ENCODE assay signal across 7 cellular contexts in the genomic region with DNA sequence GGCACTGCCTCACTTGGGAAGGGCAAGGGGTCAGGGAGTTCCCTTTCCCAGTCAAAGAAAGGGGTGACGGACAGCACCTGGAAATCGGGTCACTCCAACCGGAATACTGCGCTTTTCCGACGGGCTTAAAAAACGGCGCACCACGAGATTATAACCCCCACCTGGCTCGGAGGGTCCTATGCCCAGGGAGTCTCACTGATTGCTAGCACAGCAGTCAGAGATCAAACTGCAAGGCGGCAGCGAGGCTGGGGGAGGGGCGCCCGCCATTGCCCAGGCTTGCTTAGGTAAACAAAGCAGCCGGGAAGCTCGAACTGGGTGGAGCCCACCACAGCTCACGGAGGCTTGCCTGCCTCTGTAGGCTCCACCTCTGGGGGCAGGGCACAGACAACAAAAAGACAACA.
A peak's percentile ranks its signal among the peaks of the same experiment; 100 is the strongest.
DNase-seq lines count a peak whose midpoint lies in the region; ATAC-seq and TF ChIP-seq lines count a peak whose summit lies in the region.
"Not testable (repeated sequence)": the region's sequence is repeated elsewhere in the genome, so short reads cannot be mapped to it uniquely, and the experiment has no call there.

No MANE protein-coding gene starts in this region.

- H4K8ac ChIP-seq in mesendoderm (ENCODE audit: low read depth, low read length): not testable (repeated sequence)

- H3K79me1 ChIP-seq in mesendoderm (ENCODE audit: low read length): not testable (repeated sequence)

- not testable (repeated sequence) for H3K56ac ChIP-seq in mesendoderm (ENCODE audit: low read length)

- H3K79me2 ChIP-seq in GM23338 (replicated peaks; ENCODE audit: insufficient read depth); mesendoderm (ENCODE audit: control insufficient read depth, insufficient read depth, low read length): not testable (repeated sequence)

- not testable (repeated sequence) for H4K5ac ChIP-seq in mesendoderm (ENCODE audit: low read length)

- H3K18ac ChIP-seq in mesendoderm (ENCODE audit: low read length): not testable (repeated sequence)

- not testable (repeated sequence) for H3K36me3 ChIP-seq in GM23338 (ENCODE audit: insufficient read depth); mesendoderm (ENCODE audit: control insufficient read depth, insufficient read depth, low read length)

- not testable (repeated sequence) for H2AK5ac ChIP-seq in mesendoderm (ENCODE audit: low read length)

- ATAC-seq in GM23338: not testable (repeated sequence)

- TF ChIP-seq CTCF in GM23338 (conservative IDR thresholded peaks at IDR 0.05; ENCODE audit: low read depth in 2 of 2); fibroblast of villous mesenchyme (IDR thresholded peaks at IDR 0.05; ENCODE audit: insufficient read depth, low read depth, low read length); progenitor cell of endocrine pancreas (IDR thresholded peaks at IDR 0.05; ENCODE audit: unreplicated experiment): not testable (repeated sequence)

- H3K36me3 Mint-ChIP-seq in GM23338 (ENCODE audit: low read depth); progenitor cell of endocrine pancreas (ENCODE audit: insufficient read depth): not testable (repeated sequence)

- H4K20me1 ChIP-seq in GM23338 (replicated peaks; ENCODE audit: insufficient read depth): not testable (repeated sequence)

- not testable (repeated sequence) for H3K4me1 ChIP-seq in GM23338 (ENCODE audit: insufficient read depth); mesendoderm (ENCODE audit: control insufficient read depth, low read depth, low read length)

- not testable (repeated sequence) for H2BK15ac ChIP-seq in mesendoderm (replicated peaks; ENCODE audit: low read depth)

- not testable (repeated sequence) for H3K9me2 ChIP-seq in GM23338 (ENCODE audit: insufficient read depth)

- H2BK5ac ChIP-seq in mesendoderm (ENCODE audit: low read length): not testable (repeated sequence)

- H3K4me2 ChIP-seq in GM23338: peak overlapping the region; percentile 47; the same call in 1 of the 2 replicates
- H3K4me2 ChIP-seq in mesendoderm (ENCODE audit: low read length): not testable (repeated sequence)

- not testable (repeated sequence) for H3K4ac ChIP-seq in mesendoderm (ENCODE audit: low read depth, low read length)

- H2BK120ac ChIP-seq in mesendoderm (ENCODE audit: low read depth, low read length): not testable (repeated sequence)

- not testable (repeated sequence) for H3F3A ChIP-seq in GM23338 (replicated peaks; ENCODE audit: low read depth)

- peak; percentile 30 for DNase-seq in GM23338 (ENCODE audit: low spot score)
- DNase-seq in NCI-H1694 (lab: John Stamatoyannopoulos, UW): peak; percentile 10
- DNase-seq in NCI-H526 treated with DMSO at 0.1 percent for 48 hours (lab: John Stamatoyannopoulos, UW): peak; percentile 33
- peak; percentile 13 for DNase-seq in SW480 (ENCODE audit: low spot score)
- not testable (repeated sequence) for DNase-seq in fibroblast of villous mesenchyme (ENCODE audit: low read depth); progenitor cell of endocrine pancreas (ENCODE audit: low spot score, unreplicated experiment)
- DNase-seq in mesendoderm: peak; percentile 19

- not testable (repeated sequence) for H3K9ac ChIP-seq in mesendoderm (ENCODE audit: low read length)

- H2AFZ ChIP-seq in GM23338: not testable (repeated sequence)

- H3K4me1 Mint-ChIP-seq in GM23338; progenitor cell of endocrine pancreas (ENCODE audit: low read depth): not testable (repeated sequence)

- H3K27ac Mint-ChIP-seq in GM23338 (peak overlapping the region; percentile 72), progenitor cell of endocrine pancreas (peak overlapping the region; percentile 91)

- H3K9me3 Mint-ChIP-seq in GM23338; progenitor cell of endocrine pancreas (ENCODE audit: low read depth): not testable (repeated sequence)

- not testable (repeated sequence) for H3K27ac ChIP-seq in GM23338 (ENCODE audit: low read depth); mesendoderm (ENCODE audit: low read depth, low read length)

- peak overlapping the region; percentile 50 for H3K4me3 ChIP-seq in GM23338
- H3K4me3 ChIP-seq in fibroblast of villous mesenchyme (ENCODE audit: low read depth, low read length): peak overlapping the region; percentile 18
- H3K4me3 ChIP-seq in mesendoderm (ENCODE audit: low read length): not testable (repeated sequence)

- H3K27me3 ChIP-seq in GM23338 (ENCODE audit: insufficient read depth); mesendoderm (ENCODE audit: insufficient read depth, low read length, poor library complexity): not testable (repeated sequence)

- H3K23ac ChIP-seq in mesendoderm (ENCODE audit: low read length): not testable (repeated sequence)

- WGBS in mesendoderm (ENCODE audit: extremely low coverage, insufficient coverage, low lambda C conversion rate): no CpG with 5 or more reads among the region's 17 CpGs

- not testable (repeated sequence) for H3K4me3 Mint-ChIP-seq in GM23338
- peak overlapping the region; percentile 70 for H3K4me3 Mint-ChIP-seq in progenitor cell of endocrine pancreas (ENCODE audit: low read depth)

- H3K27me3 Mint-ChIP-seq in GM23338 (ENCODE audit: insufficient read depth, low read depth, poor library complexity); progenitor cell of endocrine pancreas: not testable (repeated sequence)
